23 cellular contexts compared by ENCODE assay signal in genomic region chr2:3101704-3102055, GRCh38.
A peak's percentile ranks its signal among the peaks of the same experiment; 100 is the strongest.
DNase-seq lines count a peak whose midpoint lies in the region; ATAC-seq and TF ChIP-seq lines count a peak whose summit lies in the region.
"Had no signal": no experiment of that assay in that cellular context is flagged by ENCODE, and none has a peak within 500 bp of the region (broad histone marks: within the 10 kb centered on the region; RNA-seq: fewer than 3 reads in every experiment).

No MANE protein-coding gene starts in this region.

- TF ChIP-seq CTCF in glutamatergic neuron (IDR thresholded peaks at IDR 0.05; ENCODE audit: partially characterized antibody, unreplicated experiment) (no peak), neural progenitor cell (IDR thresholded peaks at IDR 0.05) (no peak)

- H3F3A ChIP-seq in neural progenitor cell (ENCODE audit: low read depth): no peaks in the 10 kb centered on the region

- H3K4me3 ChIP-seq in neural progenitor cell: no peak overlapping the region
- H3K4me3 ChIP-seq: A549, GM12878, GM23248, Peyer's patch had no signal

- no peaks in the 10 kb centered on the region for H3K27me3 ChIP-seq in neural progenitor cell
- H3K27me3 ChIP-seq: BE2C, Peyer's patch had no signal

- no peak overlapping the region for H3K9ac ChIP-seq in neural progenitor cell
- H3K9ac ChIP-seq: GM23248 had no signal

- no peak for ATAC-seq in stimulated activated naive CD8-positive, alpha-beta T cell treated with anti-CD3 and anti-CD28 coated beads, Interleukin-15, amount 100 ng/mL, for 72 hours
- no peak for ATAC-seq in stimulated activated naive CD8-positive, alpha-beta T cell treated with anti-CD3 and anti-CD28 coated beads, Interleukin-15, Interleukin-2, amounts not matched to agents 100 U/mL and 50 U/mL, for 24 hours
- no peak for ATAC-seq in GM18517 (IDR thresholded peaks at IDR 0.05; ENCODE audit: unreplicated experiment)
- no peak for ATAC-seq in HG02973 (IDR thresholded peaks at IDR 0.05; ENCODE audit: unreplicated experiment)
- ATAC-seq: A549, GM12878 had no signal

- peaks cover 16% of the 10 kb centered on the region for H3K4me1 ChIP-seq in neural progenitor cell
- H3K4me1 ChIP-seq: A549, Peyer's patch had no signal

- no peak for DNase-seq in stimulated activated naive CD8-positive, alpha-beta T cell treated with anti-CD3 and anti-CD28 coated beads, Interleukin-15, amount 100 ng/mL, for 72 hours
- no peak for DNase-seq in stimulated activated naive CD8-positive, alpha-beta T cell treated with anti-CD3 and anti-CD28 coated beads, Interleukin-15, Interleukin-2, amounts not matched to agents 100 U/mL and 50 U/mL, for 24 hours
- no peak for DNase-seq in glutamatergic neuron
- no peak for DNase-seq in neural progenitor cell (ENCODE audit: low spot score)
- no peak for DNase-seq in hippocampal formation (lab: John Stamatoyannopoulos, UW)
- DNase-seq: CD4-positive, alpha-beta T cell; COR-L47; DMS79; GM23248; H9; HFFc6; KG1; NCI-H1105 treated with DMSO at 0.1 percent for 48 hours; NCI-H2029 treated with DMSO at 0.1 percent for 48 hours; NCI-H226; NCI-H524; NCI-H774; Peyer's patch had no signal

- H4K20me1 ChIP-seq in neural progenitor cell (ENCODE audit: low read depth): no peaks in the 10 kb centered on the region

- peaks cover 5% of the 10 kb centered on the region for H3K4me1 Mint-ChIP-seq in stimulated activated naive CD8-positive, alpha-beta T cell treated with anti-CD3 and anti-CD28 coated beads, Interleukin-15, amount 100 ng/mL, for 72 hours
- H3K4me1 Mint-ChIP-seq in glutamatergic neuron (ENCODE audit: low read depth, unreplicated experiment) (peaks cover 59% of the 10 kb centered on the region), neural progenitor cell (peaks cover 37% of the 10 kb centered on the region)

- H3K9me3 ChIP-seq in neural progenitor cell (ENCODE audit: low read depth): no peaks in the 10 kb centered on the region
- H3K9me3 ChIP-seq: A549, BE2C, Peyer's patch had no signal

- no peak overlapping the region for H3K4me3 Mint-ChIP-seq in stimulated activated naive CD8-positive, alpha-beta T cell treated with anti-CD3 and anti-CD28 coated beads, Interleukin-15, amount 100 ng/mL, for 72 hours
- H3K4me3 Mint-ChIP-seq in glutamatergic neuron (ENCODE audit: unreplicated experiment): peak overlapping the region; percentile 77
- no peak overlapping the region for H3K4me3 Mint-ChIP-seq in neural progenitor cell
- H3K4me3 Mint-ChIP-seq: CD4-positive, alpha-beta T cell; H9; HFFc6 had no signal

- no peak overlapping the region for H3K27ac ChIP-seq in neural progenitor cell
- H3K27ac ChIP-seq: A549, GM23248, Peyer's patch had no signal

- H3K36me3 Mint-ChIP-seq in glutamatergic neuron (ENCODE audit: unreplicated experiment) (peaks cover 9% of the 10 kb centered on the region), neural progenitor cell (no peaks in the 10 kb centered on the region)

- peak overlapping the region; percentile 19 to 69 for H3K27ac Mint-ChIP-seq in stimulated activated naive CD8-positive, alpha-beta T cell treated with anti-CD3 and anti-CD28 coated beads, Interleukin-15, amount 100 ng/mL, for 72 hours
- H3K27ac Mint-ChIP-seq in glutamatergic neuron (ENCODE audit: unreplicated experiment) (peak overlapping the region; percentile 92), neural progenitor cell (peak overlapping the region; percentile 84)
- H3K27ac Mint-ChIP-seq: CD4-positive, alpha-beta T cell; H9; HFFc6 had no signal

- H3K36me3 ChIP-seq in neural progenitor cell: no peaks in the 10 kb centered on the region
- H3K36me3 ChIP-seq: BE2C, Peyer's patch had no signal

- H3K4me2 ChIP-seq in neural progenitor cell: no peak overlapping the region
- H3K4me2 ChIP-seq: A549 had no signal

- no peaks in the 10 kb centered on the region for H3K9me3 Mint-ChIP-seq in stimulated activated naive CD8-positive, alpha-beta T cell treated with anti-CD3 and anti-CD28 coated beads, Interleukin-15, amount 100 ng/mL, for 72 hours
- H3K9me3 Mint-ChIP-seq in glutamatergic neuron (ENCODE audit: unreplicated experiment) (peaks cover 20% of the 10 kb centered on the region), neural progenitor cell (peaks cover 3% of the 10 kb centered on the region)
- H3K9me3 Mint-ChIP-seq: CD4-positive, alpha-beta T cell had no signal

- no peaks in the 10 kb centered on the region for H3K79me2 ChIP-seq in neural progenitor cell (ENCODE audit: low read depth)

- no peak overlapping the region for H2AFZ ChIP-seq in neural progenitor cell (replicated peaks)
- H2AFZ ChIP-seq: GM23248 had no signal

- H3K27me3 Mint-ChIP-seq in stimulated activated naive CD8-positive, alpha-beta T cell treated with anti-CD3 and anti-CD28 coated beads, Interleukin-15, amount 100 ng/mL, for 72 hours: peaks cover 56% of the 10 kb centered on the region
- H3K27me3 Mint-ChIP-seq in glutamatergic neuron (ENCODE audit: unreplicated experiment): peaks cover 20% of the 10 kb centered on the region
- H3K27me3 Mint-ChIP-seq in neural progenitor cell (ENCODE audit: insufficient read depth, low read depth): peaks cover 4% of the 10 kb centered on the region
